Comparison of ENCODE assay signal across 24 cellular contexts in the genomic region with DNA sequence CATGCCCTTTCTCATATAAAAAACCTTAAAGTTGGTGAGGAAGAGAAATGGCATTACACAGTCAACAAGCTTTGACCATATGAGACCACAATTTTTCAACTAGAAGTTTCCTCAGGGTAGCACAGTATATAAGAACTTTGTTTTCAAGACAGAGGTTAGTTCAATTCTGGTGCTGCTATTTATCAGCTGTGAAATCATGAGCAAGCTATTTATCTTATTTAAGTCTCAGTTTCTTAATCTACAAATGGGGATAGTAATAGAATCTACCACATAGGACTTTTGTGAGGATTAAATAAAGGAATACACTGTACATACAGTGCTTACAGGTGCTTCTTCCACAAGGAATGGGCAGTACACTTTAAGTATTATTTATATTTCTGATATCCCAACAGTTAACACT.
A peak's percentile ranks its signal among the peaks of the same experiment; 100 is the strongest.
DNase-seq lines count a peak whose midpoint lies in the region; ATAC-seq, FAIRE-seq and TF ChIP-seq lines count a peak whose summit lies in the region.
"Had no signal": no experiment of that assay in that cellular context is flagged by ENCODE, and none has a peak within 500 bp of the region (broad histone marks: within the 10 kb centered on the region; RNA-seq: fewer than 3 reads in every experiment).

No MANE protein-coding gene starts in this region.

- H2AFZ ChIP-seq in astrocyte (ENCODE audit: low read depth, low read length) = no peak overlapping the region

- H3K79me2 ChIP-seq in astrocyte (ENCODE audit: insufficient read depth, low read length) = no peaks in the 10 kb centered on the region

- TF ChIP-seq EP300 in gastroesophageal sphincter (IDR thresholded peaks at IDR 0.05) = no peak

- intact Hi-C loops in heart right ventricle (cut with DNase I) (no loop called here), Right ventricle myocardium inferior (cut with DNase I) (no loop called here), testis (cut with DNase I; ENCODE audit: low total_unique reads) (no loop called here)

- H3K27me3 ChIP-seq in heart right ventricle (no peaks in the 10 kb centered on the region), astrocyte (ENCODE audit: insufficient read depth, low read length) (no peaks in the 10 kb centered on the region), gastroesophageal sphincter (no peaks in the 10 kb centered on the region), testis (no peaks in the 10 kb centered on the region)

- no peak overlapping the region for H3K9ac ChIP-seq in astrocyte (ENCODE audit: low read length)

- H3K9me3 ChIP-seq in heart right ventricle (no peaks in the 10 kb centered on the region), astrocyte (ENCODE audit: insufficient read depth, low read depth, low read length) (no peaks in the 10 kb centered on the region), gastroesophageal sphincter (no peaks in the 10 kb centered on the region), testis (no peaks in the 10 kb centered on the region)

- no peaks in the 10 kb centered on the region for H3K9me3 Mint-ChIP-seq in astrocyte (ENCODE audit: unreplicated experiment)
- H3K9me3 Mint-ChIP-seq: CD8-positive, alpha-beta memory T cell had no signal

- peak; percentile 13 for FAIRE-seq in astrocyte (lab: Jason Lieb, UNC)
- FAIRE-seq: A204.1 had no signal

- no peak overlapping the region for H3K4me2 ChIP-seq in astrocyte (ENCODE audit: low read length)

- H3K4me3 Mint-ChIP-seq in astrocyte (ENCODE audit: unreplicated experiment) = no peak overlapping the region
- H3K4me3 Mint-ChIP-seq: CD8-positive, alpha-beta memory T cell had no signal

- no peak for TF ChIP-seq CTCF in heart right ventricle (IDR thresholded peaks at IDR 0.05)
- TF ChIP-seq CTCF in astrocyte (IDR thresholded peaks at IDR 0.05; ENCODE audit: insufficient read depth, low read depth, low read length) = no peak
- TF ChIP-seq CTCF in gastroesophageal sphincter (IDR thresholded peaks at IDR 0.05) = no peak
- no peak for TF ChIP-seq CTCF in testis (IDR thresholded peaks at IDR 0.05)

- no peaks in the 10 kb centered on the region for H3K27me3 Mint-ChIP-seq in astrocyte (ENCODE audit: low read depth, unreplicated experiment)
- H3K27me3 Mint-ChIP-seq: CD8-positive, alpha-beta memory T cell had no signal

- H3K36me3 Mint-ChIP-seq in astrocyte (ENCODE audit: low read depth, unreplicated experiment) = peaks cover 3% of the 10 kb centered on the region

- ATAC-seq in heart right ventricle (no peak), Right ventricle myocardium inferior (no peak), gastroesophageal sphincter (no peak)
- ATAC-seq: Panc1 had no signal

- DNase-seq in heart right ventricle (no peak), Right ventricle myocardium inferior (ENCODE audit: missing footprints) (no peak), astrocyte (ENCODE audit: low read depth) (no peak), testis (no peak), NCI-H748 (lab: John Stamatoyannopoulos, UW; ENCODE audit: unreplicated experiment) (no peak), NCI-H2107 treated with DMSO at 0.1 percent for 48 hours (lab: John Stamatoyannopoulos, UW; ENCODE audit: unreplicated experiment) (no peak), substantia nigra (lab: John Stamatoyannopoulos, UW) (no peak)
- DNase-seq: CD8-positive, alpha-beta memory T cell; DMS53; EL; GF-D8; MM.1S; NCI-H1048; NCI-H1436; NCI-H187 treated with DMSO at 0.1 percent for 48 hours; NCI-H2107; NCI-H2227 treated with DMSO at 0.1 percent for 48 hours; NCI-H510A; NCI-H774; NK-92 treated with Interleukin-12 subunit alpha and Interleukin-12 subunit beta, amount 100 ng/mL, for 24 hours had no signal

- H3K4me3 ChIP-seq in heart right ventricle = no peak overlapping the region
- H3K4me3 ChIP-seq in astrocyte (ENCODE audit: insufficient read depth, low read depth, low read length) = no peak overlapping the region
- no peak overlapping the region for H3K4me3 ChIP-seq in gastroesophageal sphincter
- no peak overlapping the region for H3K4me3 ChIP-seq in testis

- no peak for TF ChIP-seq POLR2A in gastroesophageal sphincter (IDR thresholded peaks at IDR 0.05)
- no peak for TF ChIP-seq POLR2A in testis (IDR thresholded peaks at IDR 0.05)

- H3K27ac ChIP-seq in heart right ventricle (peak overlapping the region in 6 of 10 donors; percentile 63 to 84 (median 74)), astrocyte (ENCODE audit: low read depth, low read length) (no peak overlapping the region), gastroesophageal sphincter (peak overlapping the region in 3 of 4 donors; percentile 41 to 77 (median 75)), testis (peak overlapping the region; percentile 57 to 72), substantia nigra (ENCODE audit: low read depth, low read length, poor library complexity, severe bottlenecking) (no peak overlapping the region)
- H3K27ac ChIP-seq: C4-2B had no signal

- H4K20me1 ChIP-seq in astrocyte (ENCODE audit: insufficient read depth, low read length) = no peaks in the 10 kb centered on the region

- H3K27ac Mint-ChIP-seq in astrocyte (ENCODE audit: unreplicated experiment) = peak overlapping the region; percentile 15

- H3K4me1 Mint-ChIP-seq in astrocyte (ENCODE audit: low read depth, unreplicated experiment) = peaks cover 52% of the 10 kb centered on the region

- H3K4me1 ChIP-seq in heart right ventricle (peaks cover 6 to 48% (median 42%) of the 10 kb centered on the region in 9 donors), astrocyte (ENCODE audit: insufficient read depth, low read length) (peaks cover 32% of the 10 kb centered on the region), gastroesophageal sphincter (peaks cover 15 to 66% (median 28%) of the 10 kb centered on the region in 3 donors), testis (peaks cover 18% of the 10 kb centered on the region)

- no peaks in the 10 kb centered on the region for H3K36me3 ChIP-seq in heart right ventricle
- H3K36me3 ChIP-seq in astrocyte (ENCODE audit: insufficient read depth, low read length) = no peaks in the 10 kb centered on the region
- H3K36me3 ChIP-seq in gastroesophageal sphincter = no peaks in the 10 kb centered on the region
- no peaks in the 10 kb centered on the region for H3K36me3 ChIP-seq in testis (ENCODE audit: low read depth, missing control alignments)

Comparison
In these comparisons a context has a peak if more than half of its experiments do, and no peak if none do; other contexts are left out.
1. H3K27ac ChIP-seq: peak in heart right ventricle (6 of 10), gastroesophageal sphincter (3 of 4) and testis (2 of 2); none in astrocyte (single experiment) and substantia nigra (single experiment).